In the genomic region with DNA sequence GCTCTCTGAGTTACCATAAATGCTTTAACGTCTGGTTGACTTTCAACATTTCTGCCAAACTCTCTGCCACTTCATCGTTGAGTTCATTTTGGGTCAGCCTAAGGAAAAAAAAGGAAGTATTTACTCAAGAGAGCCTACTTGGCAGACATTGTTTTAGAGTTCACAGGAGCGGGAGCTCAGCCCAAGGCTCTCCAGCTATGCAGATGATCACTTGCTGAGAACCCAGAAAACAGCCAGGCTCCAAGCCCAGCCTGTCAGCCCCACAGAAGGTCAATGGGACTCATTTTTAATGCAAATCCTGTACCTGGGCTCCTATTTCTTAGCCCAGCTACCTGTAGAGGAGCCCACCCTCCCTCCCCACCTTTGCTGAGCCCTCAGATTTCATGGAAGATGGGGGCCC, we compare ENCODE assay signal across 10 cellular contexts. TPM values are rescaled to one million over a fixed set of nuclear protein-coding genes. Genes with fewer than 3 reads are reported as not detected.
DNase-seq lines count a peak whose midpoint lies in the region; ATAC-seq and TF ChIP-seq lines count a peak whose summit lies in the region.
"Had no signal": no experiment of that assay in that cellular context is flagged by ENCODE, and none has a peak within 500 bp of the region (broad histone marks: within the 10 kb centered on the region; RNA-seq: fewer than 3 reads in every experiment).

No MANE protein-coding gene starts in this region.

- H3K36me3 ChIP-seq in vagina = peaks cover 0 to 40% of the 10 kb centered on the region in 2 donors

- H3K9me3 Mint-ChIP-seq in memory B cell (no peaks in the 10 kb centered on the region), HFFc6 (no peaks in the 10 kb centered on the region)
- H3K9me3 Mint-ChIP-seq in activated CD8-positive, alpha-beta T cell treated with anti-CD3 and anti-CD28 coated beads for 36 hours = no peaks in the 10 kb centered on the region

- H3K36me3 Mint-ChIP-seq in memory B cell (peaks cover 52% of the 10 kb centered on the region), HFFc6 (ENCODE audit: low read depth) (peaks cover 12% of the 10 kb centered on the region)
- H3K36me3 Mint-ChIP-seq in activated CD8-positive, alpha-beta T cell treated with anti-CD3 and anti-CD28 coated beads for 36 hours (ENCODE audit: low read depth) = peaks cover 26% of the 10 kb centered on the region

- intact Hi-C loops in vagina (cut with DNase I) = no loop called here
- intact Hi-C loops in activated CD8-positive, alpha-beta T cell treated with anti-CD3 and anti-CD28 coated beads for 36 hours (cut with micrococcal nuclease) = no loop called here

- H3K4me3 Mint-ChIP-seq in memory B cell (peak overlapping the region; percentile 11), HFFc6 (no peak overlapping the region)
- no peak overlapping the region for H3K4me3 Mint-ChIP-seq in activated CD8-positive, alpha-beta T cell treated with anti-CD3 and anti-CD28 coated beads for 36 hours
- H3K4me3 Mint-ChIP-seq: activated CD8-positive, alpha-beta T cell treated with anti-CD3 and anti-CD28 coated beads, Interleukin-2, amount 10 ng/mL, durations not matched to agents 7 days and 5 days had no signal

- H3K27ac Mint-ChIP-seq in memory B cell = peak overlapping the region; percentile 84
- H3K27ac Mint-ChIP-seq in activated CD8-positive, alpha-beta T cell treated with anti-CD3 and anti-CD28 coated beads for 36 hours = no peak overlapping the region
- H3K27ac Mint-ChIP-seq in HFFc6 = no peak overlapping the region
- H3K27ac Mint-ChIP-seq: activated CD8-positive, alpha-beta T cell treated with anti-CD3 and anti-CD28 coated beads, Interleukin-2, amount 10 ng/mL, durations not matched to agents 7 days and 5 days had no signal

- no peaks in the 10 kb centered on the region for H3K27me3 ChIP-seq in vagina

- TF ChIP-seq POLR2A in vagina (IDR thresholded peaks at IDR 0.05) = no peak

- POLR2A ChIA-PET in activated CD8-positive, alpha-beta T cell treated with anti-CD3 and anti-CD28 coated beads for 36 hours (lab: Charles Lee) = no interaction called here

- in situ Hi-C loops in GM13977 (cut with MboI; ENCODE audit: low pct_unique_long_range_greater_than_20kb, low sequenced_read_pairs, unreplicated experiment) = no loop called here

- H3K27ac ChIP-seq in coronary artery (peak overlapping the region; percentile 75 to 78), vagina (peak overlapping the region; percentile 49)

- H3K27me3 Mint-ChIP-seq in memory B cell = no peaks in the 10 kb centered on the region
- H3K27me3 Mint-ChIP-seq in activated CD8-positive, alpha-beta T cell treated with anti-CD3 and anti-CD28 coated beads for 36 hours = no peaks in the 10 kb centered on the region
- H3K27me3 Mint-ChIP-seq in HFFc6 (ENCODE audit: insufficient read depth) = no peaks in the 10 kb centered on the region; the same call in none of the 2 replicates

- H3K4me3 ChIP-seq in coronary artery (no peak overlapping the region), vagina (no peak overlapping the region)

- ATAC-seq in memory B cell (ENCODE audit: low read depth) = peak; percentile 28
- ATAC-seq in activated CD8-positive, alpha-beta T cell treated with anti-CD3 and anti-CD28 coated beads for 36 hours = no peak
- ATAC-seq: activated CD8-positive, alpha-beta T cell treated with anti-CD3 and anti-CD28 coated beads, Interleukin-2, amount 10 ng/mL, durations not matched to agents 7 days and 5 days had no signal

- TF ChIP-seq CTCF in coronary artery (IDR thresholded peaks at IDR 0.05) = no peak
- no peak for TF ChIP-seq CTCF in vagina (IDR thresholded peaks at IDR 0.05)
- no peak for TF ChIP-seq CTCF in GM13977 (IDR thresholded peaks at IDR 0.05; ENCODE audit: extremely low read depth, insufficient read depth, missing control alignments)
- no peak for TF ChIP-seq CTCF in activated CD8-positive, alpha-beta T cell treated with anti-CD3 and anti-CD28 coated beads for 36 hours (IDR thresholded peaks at IDR 0.05)
- no peak for TF ChIP-seq CTCF in HFFc6 (IDR thresholded peaks at IDR 0.05)

- peaks cover 60% of the 10 kb centered on the region for H3K4me1 Mint-ChIP-seq in memory B cell
- peaks cover 3% of the 10 kb centered on the region for H3K4me1 Mint-ChIP-seq in activated CD8-positive, alpha-beta T cell treated with anti-CD3 and anti-CD28 coated beads for 36 hours (ENCODE audit: low read depth)
- H3K4me1 Mint-ChIP-seq in HFFc6 (ENCODE audit: low read depth) = no peaks in the 10 kb centered on the region

- H3K4me1 ChIP-seq in vagina = peaks cover 14% of the 10 kb centered on the region

- DNase-seq in NCI-H2196 (lab: John Stamatoyannopoulos, UW; ENCODE audit: unreplicated experiment) (peak; percentile 37), NCI-H2196 treated with DMSO at 0.1 percent for 48 hours (lab: John Stamatoyannopoulos, UW; ENCODE audit: unreplicated experiment) (no peak), coronary artery (ENCODE audit: low spot score) (peak; percentile 81), memory B cell (ENCODE audit: low spot score in 2 of 2) (no peak), vagina (ENCODE audit: extremely low spot score in 2 of 2) (no peak), GM13977 (ENCODE audit: low spot score) (no peak), HFFc6 (no peak)
- no peak for DNase-seq in activated CD8-positive, alpha-beta T cell treated with anti-CD3 and anti-CD28 coated beads for 36 hours
- DNase-seq: activated CD8-positive, alpha-beta T cell treated with anti-CD3 and anti-CD28 coated beads, Interleukin-2, amount 10 ng/mL, durations not matched to agents 7 days and 5 days; NCI-H1092 had no signal

- H3K9me3 ChIP-seq in vagina = no peaks in the 10 kb centered on the region

- CTCF ChIA-PET in activated CD8-positive, alpha-beta T cell treated with anti-CD3 and anti-CD28 coated beads for 36 hours (lab: Charles Lee) = no interaction called here

RNA-seq across cellular contexts. Expression of gene NOD1, which starts 45.5 kb away (rescaled TPM):
- total RNA-seq in vagina = 14.5 TPM
- total RNA-seq in activated CD8-positive, alpha-beta T cell treated with anti-CD3 and anti-CD28 coated beads for 36 hours = 10 to 100 TPM; 11.5 to 12.5 TPM
- 1 to 10 TPM; 2.8 to 3.9 (median 3.0) TPM for total RNA-seq in HFFc6 (2021; fragmentation: NEBNext Ultra II Directional; extraction: Animal tissue kit (Norgen Biotek cat#: 25700))

Comparison
In these comparisons a context has a peak if more than half of its experiments do, and no peak if none do; other contexts are left out.
1. DNase-seq: peak in NCI-H2196 (single experiment) and coronary artery (single experiment); none in NCI-H2196 treated with DMSO at 0.1 percent for 48 hours (single experiment), memory B cell (0 of 2), vagina (0 of 2), GM13977 (single experiment), activated CD8-positive, alpha-beta T cell treated with anti-CD3 and anti-CD28 coated beads for 36 hours (single experiment) and HFFc6 (single experiment).